Comparison of ENCODE assay signal across 12 cellular contexts in the genomic region with DNA sequence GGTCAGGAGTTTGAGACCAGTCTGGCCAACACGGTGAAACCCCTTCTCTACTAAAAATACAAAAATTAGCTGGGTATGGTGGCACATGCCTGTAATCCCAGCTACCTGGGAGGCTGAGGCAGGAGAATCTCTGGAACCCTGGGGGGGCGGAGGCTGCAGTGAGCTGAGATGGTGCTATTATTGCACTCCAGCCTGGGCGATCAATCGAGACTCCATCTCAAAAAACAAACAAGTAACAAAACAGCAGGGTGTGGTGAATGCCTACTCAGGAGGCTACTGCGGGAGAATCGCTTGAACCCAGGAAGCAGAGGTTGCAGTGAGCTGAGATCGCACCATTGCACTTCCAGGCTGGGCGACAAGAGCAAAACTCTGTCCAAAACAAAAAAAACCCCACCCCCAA. TPM values are rescaled to one million over a fixed set of nuclear protein-coding genes. Genes with fewer than 3 reads are reported as not detected.
DNase-seq lines count a peak whose midpoint lies in the region; ATAC-seq and TF ChIP-seq lines count a peak whose summit lies in the region.
"Not testable (repeated sequence)": the region's sequence is repeated elsewhere in the genome, so short reads cannot be mapped to it uniquely, and the experiment has no call there.
"Had no signal": no experiment of that assay in that cellular context is flagged by ENCODE, and none has a peak within 500 bp of the region (broad histone marks: within the 10 kb centered on the region; RNA-seq: fewer than 3 reads in every experiment).

No MANE protein-coding gene starts in this region.

- not testable (repeated sequence) for H3K9ac ChIP-seq in GM23248

- H3K9me3 ChIP-seq in GM23248 (ENCODE audit: low read depth); RWPE2 (ENCODE audit: severe bottlenecking): not testable (repeated sequence)

- peaks cover 62% of the 10 kb centered on the region for H3F3A ChIP-seq in GM23248 (ENCODE audit: insufficient read depth)

- peak overlapping the region; percentile 56 for H3K27ac Mint-ChIP-seq in activated CD4-positive, alpha-beta memory T cell treated with anti-CD3 and anti-CD28 coated beads, Interleukin-2, amount 10 ng/mL, durations not matched to agents 7 days and 5 days
- peak overlapping the region; percentile 62 for H3K27ac Mint-ChIP-seq in activated naive CD4-positive, alpha-beta T cell treated with anti-CD3 and anti-CD28 coated beads, Interleukin-2, amount 50 U/mL, for 24 hours
- H3K27ac Mint-ChIP-seq in chondrocyte (ENCODE audit: unreplicated experiment) (peak overlapping the region; percentile 57), natural killer cell (peak overlapping the region in 1 of 2 donors; percentile 79)
- H3K27ac Mint-ChIP-seq in stimulated activated naive CD8-positive, alpha-beta T cell treated with anti-CD3 and anti-CD28 coated beads, Interleukin-15, Interleukin-2, amounts not matched to agents 100 ng/mL and 50 ng/mL, for 24 hours = peak overlapping the region; percentile 78

- 56 to 63% methylated on average over 8 of the region's 8 CpGs for WGBS in GM23248 (ENCODE audit: low coverage in 1 of 2, low lambda C conversion rate in 2 of 2, missing lambda C conversion rate in 2 of 2), 2 experiments

- not testable (repeated sequence) for H2AFZ ChIP-seq in GM23248

- not testable (repeated sequence) for H3K4me3 ChIP-seq in GM23248; RWPE2 (ENCODE audit: severe bottlenecking)

- not testable (repeated sequence) for H3K4me2 ChIP-seq in GM23248 (ENCODE audit: unreplicated experiment)

- not testable (repeated sequence) for H3K27me3 Mint-ChIP-seq in activated CD4-positive, alpha-beta memory T cell treated with anti-CD3 and anti-CD28 coated beads, Interleukin-2, amount 10 ng/mL, durations not matched to agents 7 days and 5 days; activated naive CD4-positive, alpha-beta T cell treated with anti-CD3 and anti-CD28 coated beads, Interleukin-2, amount 50 U/mL, for 24 hours; chondrocyte (ENCODE audit: low read depth); natural killer cell (ENCODE audit: low read depth in 2 of 2); stimulated activated naive CD8-positive, alpha-beta T cell treated with anti-CD3 and anti-CD28 coated beads, Interleukin-15, Interleukin-2, amounts not matched to agents 100 ng/mL and 50 ng/mL, for 24 hours

- peak overlapping the region; percentile 92 for H3K27ac ChIP-seq in 22Rv1
- H3K27ac ChIP-seq in GM23248 = 0 out of 2 replicates have a peak overlapping the region, but pooled peaks have one; percentile 14
- H3K27ac ChIP-seq in RWPE2 (ENCODE audit: poor library complexity, severe bottlenecking) = peak overlapping the region; percentile 89

- H3K36me3 Mint-ChIP-seq in activated CD4-positive, alpha-beta memory T cell treated with anti-CD3 and anti-CD28 coated beads, Interleukin-2, amount 10 ng/mL, durations not matched to agents 7 days and 5 days (ENCODE audit: low read depth) = peaks cover 72% of the 10 kb centered on the region
- peaks cover 31% of the 10 kb centered on the region for H3K36me3 Mint-ChIP-seq in activated naive CD4-positive, alpha-beta T cell treated with anti-CD3 and anti-CD28 coated beads, Interleukin-2, amount 50 U/mL, for 24 hours
- H3K36me3 Mint-ChIP-seq in chondrocyte (ENCODE audit: low read depth) (peaks cover 25% of the 10 kb centered on the region), natural killer cell (peaks cover 14% of the 10 kb centered on the region)
- H3K36me3 Mint-ChIP-seq in stimulated activated naive CD8-positive, alpha-beta T cell treated with anti-CD3 and anti-CD28 coated beads, Interleukin-15, Interleukin-2, amounts not matched to agents 100 ng/mL and 50 ng/mL, for 24 hours (ENCODE audit: low read depth) = peaks cover 76% of the 10 kb centered on the region

- H3K4me1 Mint-ChIP-seq in activated CD4-positive, alpha-beta memory T cell treated with anti-CD3 and anti-CD28 coated beads, Interleukin-2, amount 10 ng/mL, durations not matched to agents 7 days and 5 days = peaks cover 71% of the 10 kb centered on the region
- peaks cover 58% of the 10 kb centered on the region for H3K4me1 Mint-ChIP-seq in activated naive CD4-positive, alpha-beta T cell treated with anti-CD3 and anti-CD28 coated beads, Interleukin-2, amount 50 U/mL, for 24 hours
- H3K4me1 Mint-ChIP-seq in chondrocyte (ENCODE audit: low read depth) = peaks cover 67% of the 10 kb centered on the region
- H3K4me1 Mint-ChIP-seq in natural killer cell = peaks cover 49 to 50% of the 10 kb centered on the region in 2 donors
- H3K4me1 Mint-ChIP-seq in stimulated activated naive CD8-positive, alpha-beta T cell treated with anti-CD3 and anti-CD28 coated beads, Interleukin-15, Interleukin-2, amounts not matched to agents 100 ng/mL and 50 ng/mL, for 24 hours (ENCODE audit: low read depth) = peaks cover 69% of the 10 kb centered on the region

- H3K4me3 Mint-ChIP-seq in activated CD4-positive, alpha-beta memory T cell treated with anti-CD3 and anti-CD28 coated beads, Interleukin-2, amount 10 ng/mL, durations not matched to agents 7 days and 5 days; chondrocyte (ENCODE audit: unreplicated experiment): not testable (repeated sequence)
- H3K4me3 Mint-ChIP-seq in activated naive CD4-positive, alpha-beta T cell treated with anti-CD3 and anti-CD28 coated beads, Interleukin-2, amount 50 U/mL, for 24 hours = peak overlapping the region; percentile 100
- H3K4me3 Mint-ChIP-seq in natural killer cell = peak overlapping the region; percentile 69
- peak overlapping the region; percentile 99 for H3K4me3 Mint-ChIP-seq in stimulated activated naive CD8-positive, alpha-beta T cell treated with anti-CD3 and anti-CD28 coated beads, Interleukin-15, Interleukin-2, amounts not matched to agents 100 ng/mL and 50 ng/mL, for 24 hours

- not testable (repeated sequence) for ATAC-seq in RWPE2 (ENCODE audit: low read depth); natural killer cell

- H3K4me1 ChIP-seq in GM23248 (ENCODE audit: insufficient read depth) = peaks cover 33% of the 10 kb centered on the region
- H3K4me1 ChIP-seq in RWPE2 (ENCODE audit: insufficient read depth, poor library complexity, severe bottlenecking) = not testable (repeated sequence)

- TF ChIP-seq CTCF in 22Rv1 (IDR thresholded peaks at IDR 0.05); RWPE2 (IDR thresholded peaks at IDR 0.05; ENCODE audit: poor library complexity, severe bottlenecking); chondrocyte (IDR thresholded peaks at IDR 0.05); natural killer cell (IDR thresholded peaks at IDR 0.05): not testable (repeated sequence)

- peaks cover 51% of the 10 kb centered on the region for H3K79me2 ChIP-seq in GM23248 (ENCODE audit: insufficient read depth)

- not testable (repeated sequence) for H3K27me3 ChIP-seq in GM23248 (replicated peaks; ENCODE audit: insufficient read depth); RWPE2 (ENCODE audit: insufficient read depth, poor library complexity, severe bottlenecking)

- H3K9me2 ChIP-seq in GM23248 (ENCODE audit: insufficient read depth) = not testable (repeated sequence)

- not testable (repeated sequence) for H4K20me1 ChIP-seq in GM23248 (ENCODE audit: insufficient read depth)

- in situ Hi-C loops in GM23248 (cut with MboI) = not testable (repeated sequence)

- CTCF ChIA-PET in activated CD4-positive, alpha-beta memory T cell treated with anti-CD3 and anti-CD28 coated beads, Interleukin-2, amount 10 ng/mL, durations not matched to agents 7 days and 5 days (lab: Charles Lee) = interaction anchor here (1.2 kb wide), 1 partner anchor 132 kb away, joined by 4 read pairs; no protein-coding TSS in a partner anchor

- intact Hi-C loops in natural killer cell (cut with micrococcal nuclease) = not testable (repeated sequence)

- not testable (repeated sequence) for H3K9me3 Mint-ChIP-seq in activated CD4-positive, alpha-beta memory T cell treated with anti-CD3 and anti-CD28 coated beads, Interleukin-2, amount 10 ng/mL, durations not matched to agents 7 days and 5 days; activated naive CD4-positive, alpha-beta T cell treated with anti-CD3 and anti-CD28 coated beads, Interleukin-2, amount 50 U/mL, for 24 hours; chondrocyte (ENCODE audit: low read depth); natural killer cell; stimulated activated naive CD8-positive, alpha-beta T cell treated with anti-CD3 and anti-CD28 coated beads, Interleukin-15, Interleukin-2, amounts not matched to agents 100 ng/mL and 50 ng/mL, for 24 hours

- H3K36me3 ChIP-seq in GM23248 (ENCODE audit: low read depth) = peaks cover 52% of the 10 kb centered on the region
- H3K36me3 ChIP-seq in RWPE2 (ENCODE audit: low read depth) = peaks cover 59% of the 10 kb centered on the region

- POLR2A ChIA-PET in activated CD4-positive, alpha-beta memory T cell treated with anti-CD3 and anti-CD28 coated beads, Interleukin-2, amount 10 ng/mL, durations not matched to agents 7 days and 5 days (lab: Charles Lee) = interaction anchor here (1.0 to 3.1 kb wide), 3 partner anchors 9 to 131 kb away, joined by 3 to 18 read pairs (median 6); a partner anchor contains a TSS

- not testable (repeated sequence) for DNase-seq in GM23248; RWPE2 (ENCODE audit: low spot score); activated CD4-positive, alpha-beta memory T cell treated with anti-CD3 and anti-CD28 coated beads, Interleukin-2, amount 10 ng/mL, durations not matched to agents 7 days and 5 days; chondrocyte (ENCODE audit: low spot score); natural killer cell

RNA-seq across cellular contexts. Expression of a gene that starts 4.9 kb away (rescaled TPM):
- 2,122 and 2,233 TPM in 2 replicates for total RNA-seq in GM23248 (2014; rRNA removed; shearing (Covaris generic))
- polyA plus RNA-seq in GM23248 (2016; fragmentation: Nextera tagmentation; extraction: Ambion mirVana) = 497 and 522 TPM in 2 replicates
- total RNA-seq in activated CD4-positive, alpha-beta memory T cell treated with anti-CD3 and anti-CD28 coated beads, Interleukin-2, amount 10 ng/mL, durations not matched to agents 7 days and 5 days = 1,000 to 10,000 TPM; 1,912 to 1,913 TPM
- 1,065 to 1,130 TPM (median 1,086 TPM) in 3 replicates for total RNA-seq in chondrocyte
- 1,000 to 10,000 TPM; 1,481 to 1,796 (median 1,628) TPM for total RNA-seq in natural killer cell

RNA-seq across cellular contexts. Expression of a gene that starts 19.5 kb away (rescaled TPM):
- total RNA-seq in GM23248 (2014; rRNA removed; shearing (Covaris generic)) = not detected in 2 replicates
- polyA plus RNA-seq in GM23248 (2016; fragmentation: Nextera tagmentation; extraction: Ambion mirVana) = not detected in 2 replicates
- under 1 TPM in 1 of 2 experiments, not detected in 1; 0.18 TPM for total RNA-seq in activated CD4-positive, alpha-beta memory T cell treated with anti-CD3 and anti-CD28 coated beads, Interleukin-2, amount 10 ng/mL, durations not matched to agents 7 days and 5 days
- total RNA-seq in chondrocyte (not detected in 3 replicates), natural killer cell (1 to 10 TPM in 1 of 3 donors, under 1 TPM in 2; 0.35 to 1.1 (median 0.52) TPM)
- total RNA-seq: Calu3, IMR-90, Right ventricle myocardium superior had no signal
- polyA plus RNA-seq: IMR-90 had no signal

RNA-seq across cellular contexts. Expression of a gene that starts 38.5 kb away (rescaled TPM):
- not detected in 2 replicates for total RNA-seq in GM23248 (2014; rRNA removed; shearing (Covaris generic))
- polyA plus RNA-seq in GM23248 (2016; fragmentation: Nextera tagmentation; extraction: Ambion mirVana) = not detected in 2 replicates
- total RNA-seq in activated CD4-positive, alpha-beta memory T cell treated with anti-CD3 and anti-CD28 coated beads, Interleukin-2, amount 10 ng/mL, durations not matched to agents 7 days and 5 days = not detected
- not detected in 3 replicates for total RNA-seq in chondrocyte
- not detected for total RNA-seq in natural killer cell
- total RNA-seq: Calu3; CD4-positive, CD25-positive, alpha-beta regulatory T cell; IMR-90; Right ventricle myocardium superior had no signal
- polyA plus RNA-seq: CD4-positive, CD25-positive, alpha-beta regulatory T cell; IMR-90 had no signal

RNA-seq across cellular contexts. Expression of a gene that starts 57.6 kb away (rescaled TPM):
- total RNA-seq in GM23248 (2014; rRNA removed; shearing (Covaris generic)) = 74.9 and 76.4 TPM in 2 replicates
- polyA plus RNA-seq in GM23248 (2016; fragmentation: Nextera tagmentation; extraction: Ambion mirVana) = 105 and 111 TPM in 2 replicates
- 10 to 100 TPM; 63.5 to 64.0 TPM for total RNA-seq in activated CD4-positive, alpha-beta memory T cell treated with anti-CD3 and anti-CD28 coated beads, Interleukin-2, amount 10 ng/mL, durations not matched to agents 7 days and 5 days
- total RNA-seq in chondrocyte (112 to 120 TPM (median 115 TPM) in 3 replicates), natural killer cell (100 to 1,000 TPM; 174 to 219 (median 193) TPM)

Comparison
In these comparisons a context has a peak if more than half of its experiments do, and no peak if none do; other contexts are left out.
1. H3K27ac ChIP-seq: peak in every context shown above with its lines; median percentile 92 in 22Rv1; 89 in RWPE2; 14 in GM23248.